ENCODE assay signal across 22 cellular contexts in the genomic region with DNA sequence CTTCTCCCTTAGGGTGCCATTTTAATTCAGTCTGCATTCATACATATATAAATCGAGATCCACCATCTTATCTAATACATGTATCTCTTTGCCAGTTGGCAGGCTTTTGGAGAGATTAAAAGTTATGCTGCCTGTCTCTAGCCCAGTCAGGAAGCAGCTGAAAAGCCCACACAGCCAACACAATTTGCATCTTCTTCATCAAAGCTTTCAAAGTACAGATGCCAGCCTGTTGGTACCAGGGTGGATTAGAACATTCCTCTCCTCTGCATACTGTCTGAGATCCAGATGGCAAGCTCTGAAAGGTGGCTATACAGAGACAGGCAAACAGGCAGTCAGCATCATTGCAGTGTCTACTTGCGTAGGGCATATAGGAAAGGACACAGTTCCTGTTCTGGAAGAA.
"Had no signal": no experiment of that assay in that cellular context is flagged by ENCODE, and none has a peak within 500 bp of the region (broad histone marks: within the 10 kb centered on the region; RNA-seq: fewer than 3 reads in every experiment).

No MANE protein-coding gene starts in this region.

- H3K27me3 Mint-ChIP-seq: activated naive CD8-positive, alpha-beta T cell treated with anti-CD3 and anti-CD28 coated beads for 36 hours; central memory CD8-positive, alpha-beta T cell had no signal

- H3K4me1 ChIP-seq: breast epithelium, gastrocnemius medialis, thyroid gland had no signal

- H3K36me3 Mint-ChIP-seq: activated naive CD8-positive, alpha-beta T cell treated with anti-CD3 and anti-CD28 coated beads for 36 hours; naive thymus-derived CD4-positive, alpha-beta T cell; neural progenitor cell; WTC11 had no signal

- H3K27me3 ChIP-seq: breast epithelium, esophagus muscularis mucosa, gastrocnemius medialis, neural progenitor cell, thyroid gland had no signal

- H3K36me3 ChIP-seq: breast epithelium, esophagus muscularis mucosa, gastrocnemius medialis, neural progenitor cell, thyroid gland had no signal

- H3K9me3 Mint-ChIP-seq: activated naive CD8-positive, alpha-beta T cell treated with anti-CD3 and anti-CD28 coated beads for 36 hours; activated T-cell treated with anti-CD3 and anti-CD28 coated beads, Interleukin-2, amount 50 U/mL, for 4 hours; activated T-helper 2 cell treated with anti-CD3 and anti-CD28 coated beads, Interferon-gamma antibody, Interleukin-2, Interleukin-4, amounts not matched to agents 10 μg/mL and 5 μg/mL and 100 μg/mL, durations not matched to agents 14 hours and 24 hours and 36 hours; neural progenitor cell had no signal

- H3K4me3 ChIP-seq: breast epithelium, esophagus muscularis mucosa, gastrocnemius medialis, neural progenitor cell, thyroid gland had no signal

- H3K4me1 Mint-ChIP-seq: activated naive CD8-positive, alpha-beta T cell treated with anti-CD3 and anti-CD28 coated beads for 36 hours; central memory CD8-positive, alpha-beta T cell; naive thymus-derived CD4-positive, alpha-beta T cell had no signal

- ATAC-seq: activated T-cell treated with anti-CD3 and anti-CD28 coated beads, Interleukin-2, amount 50 U/mL, for 4 hours; gastrocnemius medialis; left ventricle myocardium superior; naive thymus-derived CD4-positive, alpha-beta T cell; WTC11 had no signal

- H3K27ac Mint-ChIP-seq: activated naive CD8-positive, alpha-beta T cell treated with anti-CD3 and anti-CD28 coated beads for 36 hours; activated T-helper 2 cell treated with anti-CD3 and anti-CD28 coated beads, Interferon-gamma antibody, Interleukin-2, Interleukin-4, amounts not matched to agents 10 μg/mL and 5 μg/mL and 100 μg/mL, durations not matched to agents 14 hours and 24 hours and 36 hours; naive thymus-derived CD4-positive, alpha-beta T cell; neural progenitor cell; WTC11 had no signal

- H3K4me3 Mint-ChIP-seq: activated naive CD8-positive, alpha-beta T cell treated with anti-CD3 and anti-CD28 coated beads for 36 hours; activated T-cell treated with anti-CD3 and anti-CD28 coated beads, Interleukin-2, amount 50 U/mL, for 4 hours; central memory CD8-positive, alpha-beta T cell; naive thymus-derived CD4-positive, alpha-beta T cell; neural progenitor cell; WTC11 had no signal

- DNase-seq: activated CD4-positive, alpha-beta T cell treated with anti-CD3 and anti-CD28 coated beads, Interleukin-2, amount 50 U/mL, for 48 hours; activated CD8-positive, alpha-beta memory T cell treated with anti-CD3 and anti-CD28 coated beads, Interleukin-2, amount 50 U/mL, for 48 hours; activated naive CD4-positive, alpha-beta T cell; activated naive CD8-positive, alpha-beta T cell treated with anti-CD3 and anti-CD28 coated beads for 36 hours; activated T-cell treated with anti-CD3 and anti-CD28 coated beads, Interleukin-2, amount 50 U/mL, for 4 hours; gastrocnemius medialis; left ventricle myocardium superior; mammary epithelial cell; naive thymus-derived CD4-positive, alpha-beta T cell; retina; stimulated activated CD4-positive, alpha-beta T cell treated with anti-CD3 and anti-CD28 coated beads, Interleukin-4, amount 100 ng/mL, for 1 hour; stimulated activated naive CD4-positive, alpha-beta T cell treated with Interleukin-2 at 50 U/mL for 16 hours; T1000; thyroid gland had no signal

- FAIRE-seq: colon, islet of Langerhans had no signal

- H3K9me3 ChIP-seq: breast epithelium, esophagus muscularis mucosa, thyroid gland had no signal

- H3K27ac ChIP-seq: breast epithelium, gastrocnemius medialis, neural progenitor cell, thyroid gland had no signal
